In the genomic region with DNA sequence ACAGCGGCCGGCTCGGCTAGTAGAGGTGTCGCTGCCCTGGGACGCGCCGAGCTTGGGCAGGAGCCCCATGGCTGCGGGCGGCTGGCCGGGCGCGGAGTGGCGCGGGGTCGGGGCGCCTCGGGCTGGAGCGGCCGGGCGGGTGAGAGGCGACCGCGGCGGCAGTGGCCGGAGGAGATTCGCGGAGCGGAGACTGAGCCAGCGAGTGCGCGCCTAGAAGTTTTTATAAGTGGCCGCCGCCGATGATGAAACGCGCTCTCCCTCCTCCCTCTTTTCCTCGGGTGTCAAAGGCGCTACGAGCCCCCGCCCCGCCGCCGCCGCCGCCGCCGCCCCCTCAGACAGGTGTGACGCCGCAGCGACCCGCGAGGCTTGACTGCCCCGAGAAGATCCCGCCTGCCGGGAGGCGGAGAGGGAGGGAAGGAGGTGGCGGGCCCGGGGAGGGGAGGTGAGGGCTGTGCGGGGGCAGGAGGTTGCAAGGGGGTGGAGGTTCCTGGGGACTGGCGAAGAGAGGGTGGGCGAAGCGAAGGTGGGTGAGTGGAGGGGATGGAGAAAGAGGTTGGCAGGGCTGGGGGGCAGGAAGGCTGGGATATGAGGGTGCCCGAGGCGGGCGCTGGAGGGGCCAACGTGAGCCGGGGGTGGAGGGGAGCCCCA, we compare ENCODE assay signal across 8 cellular contexts. TPM values are rescaled to one million over a fixed set of nuclear protein-coding genes. Genes with fewer than 3 reads are reported as not detected.
DNase-seq lines count a peak whose midpoint lies in the region; ATAC-seq and TF ChIP-seq lines count a peak whose summit lies in the region.

Gene SLCO2A1, minus strand, starts transcription at position 192 of the 648 bp plus-strand sequence. Its CDS starts 123 bp downstream, at position 69.

- peak within 1 kb of the TSS; percentile 20 for H3K4me3 Mint-ChIP-seq in activated CD8-positive, alpha-beta memory T cell treated with anti-CD3 and anti-CD28 coated beads, Interleukin-2, amount 10 ng/mL, durations not matched to agents 7 days and 5 days

- H3K27me3 ChIP-seq in HAP-1 (ENCODE audit: low read depth) (0 out of 2 replicates have a peak, but pooled peaks cover 2% of the 10 kb centered on the region), trophoblast cell (ENCODE audit: insufficient read depth, low read length) (no peaks in the 10 kb centered on the region)

- H3K27me3 Mint-ChIP-seq in activated CD8-positive, alpha-beta memory T cell treated with anti-CD3 and anti-CD28 coated beads, Interleukin-2, amount 10 ng/mL, durations not matched to agents 7 days and 5 days = peaks cover 64% of the 10 kb centered on the region

- ATAC-seq in activated CD8-positive, alpha-beta memory T cell treated with anti-CD3 and anti-CD28 coated beads, Interleukin-2, amount 10 ng/mL, durations not matched to agents 7 days and 5 days = no peak
- ATAC-seq in left cardiac atrium = peak; percentile 74 to 80

- peak within 1 kb of the TSS; percentile 90 for H2BK120ac ChIP-seq in trophoblast cell (ENCODE audit: insufficient read depth, low read length, poor library complexity)

- H3K4ac ChIP-seq in trophoblast cell (ENCODE audit: low read depth, low read length) = peak within 1 kb of the TSS; percentile 78

- peak within 1 kb of the TSS; percentile 96 for H3K14ac ChIP-seq in trophoblast cell (ENCODE audit: low read length)

- H3K9me3 Mint-ChIP-seq in activated CD8-positive, alpha-beta memory T cell treated with anti-CD3 and anti-CD28 coated beads, Interleukin-2, amount 10 ng/mL, durations not matched to agents 7 days and 5 days (ENCODE audit: low read depth) = no peaks in the 10 kb centered on the region

- H3K23ac ChIP-seq in trophoblast cell (ENCODE audit: low read length) = peak within 1 kb of the TSS; percentile 55

- peak within 1 kb of the TSS; percentile 57 for H2AFZ ChIP-seq in trophoblast cell (ENCODE audit: insufficient read depth, low read length, poor library complexity)

- H3K4me3 ChIP-seq in AG04449 (ENCODE audit: low read depth, low read length) = peak within 1 kb of the TSS; percentile 56
- H3K4me3 ChIP-seq in HAP-1 = peak within 1 kb of the TSS; percentile 40
- H3K4me3 ChIP-seq in trophoblast cell (ENCODE audit: low read depth, low read length) = peak within 1 kb of the TSS; percentile 99

- H3K4me2 ChIP-seq in trophoblast cell (ENCODE audit: low read length) = peak within 1 kb of the TSS; percentile 79

- peak within 1 kb of the TSS; percentile 100 for H3K18ac ChIP-seq in trophoblast cell (ENCODE audit: low read length)

- H3K4me1 Mint-ChIP-seq in activated CD8-positive, alpha-beta memory T cell treated with anti-CD3 and anti-CD28 coated beads, Interleukin-2, amount 10 ng/mL, durations not matched to agents 7 days and 5 days = peaks cover 2% of the 10 kb centered on the region

- H3K9ac ChIP-seq in trophoblast cell (ENCODE audit: low read length) = peak within 1 kb of the TSS; percentile 92

- peaks cover 14% of the 10 kb centered on the region for H3K79me2 ChIP-seq in trophoblast cell (ENCODE audit: control insufficient read depth, insufficient read depth, low read length, poor library complexity)

- no peak for DNase-seq in AG04449 (ENCODE audit: low read depth, low spot score)
- DNase-seq in HAP-1 (ENCODE audit: low spot score in 2 of 2) = peak in 1 of 2 experiments; percentile 62
- no peak for DNase-seq in activated CD8-positive, alpha-beta memory T cell treated with anti-CD3 and anti-CD28 coated beads, Interleukin-2, amount 10 ng/mL, durations not matched to agents 7 days and 5 days
- peak; percentile 64 for DNase-seq in left cardiac atrium
- peak; percentile 59 to 69 for DNase-seq in trophoblast cell
- DNase-seq in NCI-H1694 treated with DMSO at 0.1 percent for 48 hours (lab: John Stamatoyannopoulos, UW) = no peak
- no peak for DNase-seq in GF-D8 (lab: John Stamatoyannopoulos, UW)
- DNase-seq in SW480 (ENCODE audit: low spot score) = no peak

- H3K9me3 ChIP-seq in HAP-1 (no peaks in the 10 kb centered on the region), trophoblast cell (ENCODE audit: insufficient read depth, low read depth, low read length) (no peaks in the 10 kb centered on the region)

- TF ChIP-seq CTCF in AG04449 (IDR thresholded peaks at IDR 0.05; ENCODE audit: insufficient read depth, low read length, missing control alignments) = no peak

- peak within 1 kb of the TSS; percentile 76 for H4K8ac ChIP-seq in trophoblast cell (ENCODE audit: low read depth, low read length)

- peaks cover 26% of the 10 kb centered on the region for H3K79me1 ChIP-seq in trophoblast cell (ENCODE audit: low read length)

- H2BK5ac ChIP-seq in trophoblast cell (ENCODE audit: low read depth, low read length, poor library complexity) = peak within 1 kb of the TSS; percentile 71

- no peaks in the 10 kb centered on the region for H3K36me3 ChIP-seq in HAP-1 (replicated peaks)
- peaks cover under 1 to 1% of the 10 kb centered on the region in 2 experiments for H3K36me3 ChIP-seq in trophoblast cell (ENCODE audit: control insufficient read depth in 1 of 2, insufficient read depth in 2 of 2, low read length in 2 of 2)

- H3K27ac Mint-ChIP-seq in activated CD8-positive, alpha-beta memory T cell treated with anti-CD3 and anti-CD28 coated beads, Interleukin-2, amount 10 ng/mL, durations not matched to agents 7 days and 5 days = no peak within 1 kb of the TSS

- intact Hi-C loops in left cardiac atrium (cut with DNase I) = no loop called here

- H4K91ac ChIP-seq in trophoblast cell (ENCODE audit: low read depth, low read length) = peak within 1 kb of the TSS; percentile 95

- H4K12ac ChIP-seq in trophoblast cell (ENCODE audit: low read depth, low read length) = peak within 1 kb of the TSS; percentile 70

- CTCF ChIA-PET in AG04449 (lab: Yijun Ruan, JAX) = no interaction called here
- CTCF ChIA-PET in activated CD8-positive, alpha-beta memory T cell treated with anti-CD3 and anti-CD28 coated beads, Interleukin-2, amount 10 ng/mL, durations not matched to agents 7 days and 5 days (lab: Charles Lee) = no interaction called here

- in situ Hi-C loops in HAP-1 (cut with MboI; ENCODE audit: low sequenced_read_pairs) = no loop called here

- POLR2A ChIA-PET in AG04449 (lab: Yijun Ruan, JAX) = no interaction called here

- H2AK5ac ChIP-seq in trophoblast cell (ENCODE audit: low read length) = peak within 1 kb of the TSS; percentile 64

- no peaks in the 10 kb centered on the region for H3K36me3 Mint-ChIP-seq in activated CD8-positive, alpha-beta memory T cell treated with anti-CD3 and anti-CD28 coated beads, Interleukin-2, amount 10 ng/mL, durations not matched to agents 7 days and 5 days

- WGBS in trophoblast cell (ENCODE audit: extremely low coverage, insufficient coverage, insufficient read length) = no CpG with 5 or more reads among the region's 67 CpGs

- peak within 1 kb of the TSS; percentile 87 for H2BK12ac ChIP-seq in trophoblast cell (ENCODE audit: low read length)

- H3K4me1 ChIP-seq in HAP-1 (no peaks in the 10 kb centered on the region), trophoblast cell (ENCODE audit: control insufficient read depth in 1 of 2, insufficient read depth in 2 of 2, low read length in 2 of 2) (peaks cover 17 to 20% of the 10 kb centered on the region in 2 experiments)

- H3K27ac ChIP-seq in trophoblast cell (ENCODE audit: low read depth, low read length) = peak within 1 kb of the TSS; percentile 76

RNA-seq across cellular contexts. Expression of gene SLCO2A1, which starts in this region (rescaled TPM):
- not detected for total RNA-seq in activated CD8-positive, alpha-beta memory T cell treated with anti-CD3 and anti-CD28 coated beads, Interleukin-2, amount 10 ng/mL, durations not matched to agents 7 days and 5 days
- total RNA-seq in left cardiac atrium = 10 to 100 TPM; 15.4 to 67.6 TPM
- polyA plus RNA-seq in trophoblast cell (2013) = 416 and 421 TPM in 2 replicates

Comparison
In these comparisons a context has a peak if more than half of its experiments do, and no peak if none do; other contexts are left out.
1. RNA of gene SLCO2A1 (total RNA-seq): 15.4 to 67.6 TPM in left cardiac atrium; not detected in activated CD8-positive, alpha-beta memory T cell treated with anti-CD3 and anti-CD28 coated beads, Interleukin-2, amount 10 ng/mL, durations not matched to agents 7 days and 5 days; every median in the first group is over 10 times any median in the second.
2. DNase-seq: peak in left cardiac atrium (single experiment) and trophoblast cell (2 of 2); none in AG04449 (single experiment), activated CD8-positive, alpha-beta memory T cell treated with anti-CD3 and anti-CD28 coated beads, Interleukin-2, amount 10 ng/mL, durations not matched to agents 7 days and 5 days (single experiment), NCI-H1694 treated with DMSO at 0.1 percent for 48 hours (single experiment), GF-D8 (single experiment) and SW480 (single experiment).
3. H3K4me3 ChIP-seq: peak in every context shown above with its lines; median percentile 99 in trophoblast cell; 56 in AG04449; 40 in HAP-1.